9 cellular contexts compared by ENCODE assay signal in genomic region chr15:74725241-74725774, GRCh38. TPM values are rescaled to one million over a fixed set of nuclear protein-coding genes. Genes with fewer than 3 reads are reported as not detected.
DNase-seq lines count a peak whose midpoint lies in the region; TF ChIP-seq lines count a peak whose summit lies in the region.
"Had no signal": no experiment of that assay in that cellular context is flagged by ENCODE, and none has a peak within 500 bp of the region (broad histone marks: within the 10 kb centered on the region; RNA-seq: fewer than 3 reads in every experiment).

TSS of gene CYP1A1 (minus strand) at chr15:74725528. CDS start at chr15:74723097, 2,431 bp downstream.

- H3K27me3 Mint-ChIP-seq in Caco-2 (ENCODE audit: insufficient read depth, unreplicated experiment), result no peaks in the 10 kb centered on the region
- H3K27me3 Mint-ChIP-seq in osteocyte (ENCODE audit: unreplicated experiment), result no peaks in the 10 kb centered on the region

- DNase-seq in Caco-2 (peak; percentile 74 to 77), LoVo (ENCODE audit: low spot score) (peak; percentile 58), fibroblast of villous mesenchyme (ENCODE audit: low read depth) (no peak), osteocyte (ENCODE audit: extremely low spot score, unreplicated experiment) (no peak), GM19238 (ENCODE audit: insufficient read length, low spot score) (no peak), germinal center (ENCODE audit: low spot score) (no peak), SHP77 treated with DMSO at 0.1 percent for 48 hours (lab: John Stamatoyannopoulos, UW) (no peak)
- DNase-seq in activated T-cell treated with anti-CD3 and anti-CD28 coated beads, Interleukin-2, amount 50 U/mL, for 1 hour, result peak; percentile 47

- H3K27ac Mint-ChIP-seq in Caco-2 (ENCODE audit: unreplicated experiment) (peak within 1 kb of the TSS; percentile 96), osteocyte (ENCODE audit: unreplicated experiment) (no peak within 1 kb of the TSS)

- TF ChIP-seq CTCF in Caco-2 (IDR thresholded peaks at IDR 0.05; ENCODE audit: insufficient read depth in 1 of 2, low read depth in 1 of 2, low read length in 1 of 2, severe bottlenecking in 1 of 2, unreplicated experiment in 1 of 2) (no peak), fibroblast of villous mesenchyme (IDR thresholded peaks at IDR 0.05; ENCODE audit: insufficient read depth, low read depth, low read length) (no peak), osteocyte (IDR thresholded peaks at IDR 0.05) (no peak)

- intact Hi-C loops in Caco-2 (cut with micrococcal nuclease; ENCODE audit: unreplicated experiment), result loop anchor here (2.0 kb wide), 1 partner anchor 29 kb away; the partner anchor contains the start of gene EDC3

- POLR2A ChIA-PET in Caco-2 (lab: Charles Lee), result interaction anchor here (1.0 to 1.3 kb wide), 3 partner anchors 30 to 43 kb away, joined by 3 to 6 read pairs (median 5); no protein-coding TSS in a partner anchor

- peaks cover 22% of the 10 kb centered on the region for H3K4me1 Mint-ChIP-seq in Caco-2 (ENCODE audit: low read depth, unreplicated experiment)
- H3K4me1 Mint-ChIP-seq in osteocyte (ENCODE audit: unreplicated experiment), result peaks cover 18% of the 10 kb centered on the region

- H3K4me3 ChIP-seq in Caco-2 (ENCODE audit: low read depth, low read length) (peak within 1 kb of the TSS; percentile 69), fibroblast of villous mesenchyme (ENCODE audit: low read depth, low read length) (peak within 1 kb of the TSS; percentile 62)

- CTCF ChIA-PET in Caco-2 (lab: Charles Lee), result interaction anchor here (0.5 to 2.9 kb wide), 6 partner anchors 15 to 476 kb away, joined by 3 to 20 read pairs (median 4); partner anchors contain the start of gene C15orf39

- H3K4me3 Mint-ChIP-seq in Caco-2 (ENCODE audit: unreplicated experiment) (peak within 1 kb of the TSS; percentile 79), osteocyte (ENCODE audit: unreplicated experiment) (peak within 1 kb of the TSS; percentile 60)

- no peaks in the 10 kb centered on the region for H3K9me3 ChIP-seq in Caco-2

- H3K9me3 Mint-ChIP-seq in Caco-2 (ENCODE audit: unreplicated experiment), result no peaks in the 10 kb centered on the region
- H3K9me3 Mint-ChIP-seq in osteocyte (ENCODE audit: unreplicated experiment), result no peaks in the 10 kb centered on the region

- no TSS peak for BruUV-seq in Caco-2 (replicated peaks; lab: Mats Ljungman, UMichigan)

- peaks cover 34% of the 10 kb centered on the region for H3K36me3 Mint-ChIP-seq in Caco-2 (ENCODE audit: insufficient read depth, unreplicated experiment)
- no peaks in the 10 kb centered on the region for H3K36me3 Mint-ChIP-seq in osteocyte (ENCODE audit: unreplicated experiment)

- no peaks in the 10 kb centered on the region for H3K36me3 ChIP-seq in Caco-2 (ENCODE audit: control insufficient read depth, insufficient read depth, low read length)

- no peaks in the 10 kb centered on the region for H3K27me3 ChIP-seq in Caco-2 (replicated peaks; ENCODE audit: control insufficient read depth, insufficient read depth, low read length)

- H3K4me1 ChIP-seq in Caco-2, result peaks cover 32% of the 10 kb centered on the region

RNA-seq across cellular contexts. Expression of gene CYP1A1, which starts in this region (rescaled TPM):
- 55.5 and 73.8 TPM in 2 replicates for total RNA-seq in Caco-2 (2022)
- total RNA-seq in fibroblast of villous mesenchyme, result not detected in 2 replicates
- 0.18 and 0.24 TPM in 2 replicates for total RNA-seq in osteocyte
- total RNA-seq: NCI-H460 had no signal

Comparison
In these comparisons a context has a peak if more than half of its experiments do, and no peak if none do; other contexts are left out.
1. RNA of gene CYP1A1 (total RNA-seq): 55.5 to 73.8 TPM in Caco-2; 0.18 to 0.24 TPM in osteocyte and not detected in fibroblast of villous mesenchyme; every median in the first group is over 10 times any median in the second.
2. DNase-seq: peak in Caco-2 (2 of 2), LoVo (single experiment) and activated T-cell treated with anti-CD3 and anti-CD28 coated beads, Interleukin-2, amount 50 U/mL, for 1 hour (single experiment); none in fibroblast of villous mesenchyme (single experiment), osteocyte (single experiment), GM19238 (single experiment), germinal center (single experiment) and SHP77 treated with DMSO at 0.1 percent for 48 hours (single experiment).